1 cellular context compared by ENCODE assay signal in the genomic region with DNA sequence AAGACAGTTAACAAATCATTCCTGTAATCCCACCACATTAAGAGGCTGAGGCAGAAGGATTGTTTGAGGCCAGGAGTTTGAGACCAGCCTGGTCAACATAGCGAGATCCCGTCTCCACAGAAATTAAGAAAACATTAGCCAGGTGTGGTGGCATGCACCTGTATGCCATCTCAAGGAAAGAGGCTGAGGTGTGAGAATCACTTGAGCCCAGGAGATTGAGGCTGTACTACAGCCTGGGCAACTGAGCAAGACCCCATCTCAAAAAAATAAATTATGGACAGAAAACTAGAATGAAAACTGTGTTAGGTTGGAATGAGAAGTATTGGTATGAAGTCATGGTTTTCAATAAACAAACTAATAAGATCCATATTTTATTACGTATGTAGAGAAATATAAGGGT.
TF ChIP-seq lines count a peak whose summit lies in the region.

No MANE protein-coding gene starts in this region.

TF ChIP-seq in K562, 482 proteins besides CTCF, POLR2A, EP300 and RAD21:
- TF ChIP-seq LCOR (CRISPR knock-in tag; IDR thresholded peaks at IDR 0.05) (no peak), HDAC2 (IDR thresholded peaks at IDR 0.05) (no peak), ZBTB8A (IDR thresholded peaks at IDR 0.05; ENCODE audit: partially characterized antibody) (no peak), ZNF77 (CRISPR knock-in tag; IDR thresholded peaks at IDR 0.05) (no peak), ZNF324 (CRISPR knock-in tag; IDR thresholded peaks at IDR 0.05) (no peak), NBN (IDR thresholded peaks at IDR 0.05; ENCODE audit: low read depth) (no peak), BCOR (IDR thresholded peaks at IDR 0.05) (peak; percentile 44; the same call in 1 of the 2 replicates), TCF7L2 (IDR thresholded peaks at IDR 0.05; ENCODE audit: low read depth, low read length) (no peak), KLF10 (CRISPR knock-in tag; IDR thresholded peaks at IDR 0.05) (no peak), ZNF253 (CRISPR knock-in tag; conservative IDR thresholded peaks at IDR 0.05) (no peak), ZNF165 (CRISPR knock-in tag; IDR thresholded peaks at IDR 0.05; ENCODE audit: borderline replicate concordance) (no peak), DDX20 (tag; IDR thresholded peaks at IDR 0.05; ENCODE audit: low read depth) (no peak), RBM15 (IDR thresholded peaks at IDR 0.05; ENCODE audit: insufficient read depth, low read length) (no peak), RBM25 (IDR thresholded peaks at IDR 0.05; ENCODE audit: low read depth, low read length, severe bottlenecking) (peak; percentile 38), SNIP1 (IDR thresholded peaks at IDR 0.05; ENCODE audit: low read depth) (no peak), NFXL1 (CRISPR knock-in tag; IDR thresholded peaks at IDR 0.05) (no peak), RCOR1 (IDR thresholded peaks at IDR 0.05; ENCODE audit: borderline replicate concordance in 1 of 2, low read depth in 2 of 2, low read length in 2 of 2) (no peak), HNRNPH1 (optimal IDR thresholded peaks at IDR 0.05; ENCODE audit: low read depth, low read length) (no peak), ZNF121 (CRISPR knock-in tag; conservative IDR thresholded peaks at IDR 0.05) (peak; percentile 90), KDM1A (IDR thresholded peaks at IDR 0.05) (peak in 1 of 2 experiments; percentile 24; a peak in 2 of 4 replicates), EP400 (IDR thresholded peaks at IDR 0.05) (no peak), RUNX1 (IDR thresholded peaks at IDR 0.05; ENCODE audit: low read depth) (no peak), ZNF146 (CRISPR knock-in tag; IDR thresholded peaks at IDR 0.05; ENCODE audit: unreplicated experiment) (no peak), ZSCAN29 (IDR thresholded peaks at IDR 0.05) (no peak)
- TF ChIP-seq, protein P1, sequence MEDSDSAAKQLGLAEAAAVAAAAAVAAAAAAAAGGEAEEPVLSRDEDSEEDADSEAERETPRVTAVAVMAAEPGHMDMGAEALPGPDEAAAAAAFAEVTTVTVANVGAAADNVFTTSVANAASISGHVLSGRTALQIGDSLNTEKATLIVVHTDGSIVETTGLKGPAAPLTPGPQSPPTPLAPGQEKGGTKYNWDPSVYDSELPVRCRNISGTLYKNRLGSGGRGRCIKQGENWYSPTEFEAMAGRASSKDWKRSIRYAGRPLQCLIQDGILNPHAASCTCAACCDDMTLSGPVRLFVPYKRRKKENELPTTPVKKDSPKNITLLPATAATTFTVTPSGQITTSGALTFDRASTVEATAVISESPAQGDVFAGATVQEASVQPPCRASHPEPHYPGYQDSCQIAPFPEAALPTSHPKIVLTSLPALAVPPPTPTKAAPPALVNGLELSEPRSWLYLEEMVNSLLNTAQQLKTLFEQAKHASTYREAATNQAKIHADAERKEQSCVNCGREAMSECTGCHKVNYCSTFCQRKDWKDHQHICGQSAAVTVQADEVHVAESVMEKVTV (CRISPR knock-in tag; IDR thresholded peaks at IDR 0.05): no peak
- TF ChIP-seq, protein P2, sequence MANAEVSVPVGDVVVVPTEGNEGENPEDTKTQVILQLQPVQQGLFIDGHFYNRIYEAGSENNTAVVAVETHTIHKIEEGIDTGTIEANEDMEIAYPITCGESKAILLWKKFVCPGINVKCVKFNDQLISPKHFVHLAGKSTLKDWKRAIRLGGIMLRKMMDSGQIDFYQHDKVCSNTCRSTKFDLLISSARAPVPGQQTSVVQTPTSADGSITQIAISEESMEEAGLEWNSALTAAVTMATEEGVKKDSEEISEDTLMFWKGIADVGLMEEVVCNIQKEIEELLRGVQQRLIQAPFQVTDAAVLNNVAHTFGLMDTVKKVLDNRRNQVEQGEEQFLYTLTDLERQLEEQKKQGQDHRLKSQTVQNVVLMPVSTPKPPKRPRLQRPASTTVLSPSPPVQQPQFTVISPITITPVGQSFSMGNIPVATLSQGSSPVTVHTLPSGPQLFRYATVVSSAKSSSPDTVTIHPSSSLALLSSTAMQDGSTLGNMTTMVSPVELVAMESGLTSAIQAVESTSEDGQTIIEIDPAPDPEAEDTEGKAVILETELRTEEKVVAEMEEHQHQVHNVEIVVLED (CRISPR knock-in tag; IDR thresholded peaks at IDR 0.05): no peak
- TF ChIP-seq, protein P3, sequence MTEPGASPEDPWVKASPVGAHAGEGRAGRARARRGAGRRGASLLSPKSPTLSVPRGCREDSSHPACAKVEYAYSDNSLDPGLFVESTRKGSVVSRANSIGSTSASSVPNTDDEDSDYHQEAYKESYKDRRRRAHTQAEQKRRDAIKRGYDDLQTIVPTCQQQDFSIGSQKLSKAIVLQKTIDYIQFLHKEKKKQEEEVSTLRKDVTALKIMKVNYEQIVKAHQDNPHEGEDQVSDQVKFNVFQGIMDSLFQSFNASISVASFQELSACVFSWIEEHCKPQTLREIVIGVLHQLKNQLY (CRISPR knock-in tag; conservative IDR thresholded peaks at IDR 0.05): no peak
- TF ChIP-seq, protein P4, sequence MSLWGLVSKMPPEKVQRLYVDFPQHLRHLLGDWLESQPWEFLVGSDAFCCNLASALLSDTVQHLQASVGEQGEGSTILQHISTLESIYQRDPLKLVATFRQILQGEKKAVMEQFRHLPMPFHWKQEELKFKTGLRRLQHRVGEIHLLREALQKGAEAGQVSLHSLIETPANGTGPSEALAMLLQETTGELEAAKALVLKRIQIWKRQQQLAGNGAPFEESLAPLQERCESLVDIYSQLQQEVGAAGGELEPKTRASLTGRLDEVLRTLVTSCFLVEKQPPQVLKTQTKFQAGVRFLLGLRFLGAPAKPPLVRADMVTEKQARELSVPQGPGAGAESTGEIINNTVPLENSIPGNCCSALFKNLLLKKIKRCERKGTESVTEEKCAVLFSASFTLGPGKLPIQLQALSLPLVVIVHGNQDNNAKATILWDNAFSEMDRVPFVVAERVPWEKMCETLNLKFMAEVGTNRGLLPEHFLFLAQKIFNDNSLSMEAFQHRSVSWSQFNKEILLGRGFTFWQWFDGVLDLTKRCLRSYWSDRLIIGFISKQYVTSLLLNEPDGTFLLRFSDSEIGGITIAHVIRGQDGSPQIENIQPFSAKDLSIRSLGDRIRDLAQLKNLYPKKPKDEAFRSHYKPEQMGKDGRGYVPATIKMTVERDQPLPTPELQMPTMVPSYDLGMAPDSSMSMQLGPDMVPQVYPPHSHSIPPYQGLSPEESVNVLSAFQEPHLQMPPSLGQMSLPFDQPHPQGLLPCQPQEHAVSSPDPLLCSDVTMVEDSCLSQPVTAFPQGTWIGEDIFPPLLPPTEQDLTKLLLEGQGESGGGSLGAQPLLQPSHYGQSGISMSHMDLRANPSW (CRISPR knock-in tag; IDR thresholded peaks at IDR 0.05): no peak
- TF ChIP-seq, protein P5, sequence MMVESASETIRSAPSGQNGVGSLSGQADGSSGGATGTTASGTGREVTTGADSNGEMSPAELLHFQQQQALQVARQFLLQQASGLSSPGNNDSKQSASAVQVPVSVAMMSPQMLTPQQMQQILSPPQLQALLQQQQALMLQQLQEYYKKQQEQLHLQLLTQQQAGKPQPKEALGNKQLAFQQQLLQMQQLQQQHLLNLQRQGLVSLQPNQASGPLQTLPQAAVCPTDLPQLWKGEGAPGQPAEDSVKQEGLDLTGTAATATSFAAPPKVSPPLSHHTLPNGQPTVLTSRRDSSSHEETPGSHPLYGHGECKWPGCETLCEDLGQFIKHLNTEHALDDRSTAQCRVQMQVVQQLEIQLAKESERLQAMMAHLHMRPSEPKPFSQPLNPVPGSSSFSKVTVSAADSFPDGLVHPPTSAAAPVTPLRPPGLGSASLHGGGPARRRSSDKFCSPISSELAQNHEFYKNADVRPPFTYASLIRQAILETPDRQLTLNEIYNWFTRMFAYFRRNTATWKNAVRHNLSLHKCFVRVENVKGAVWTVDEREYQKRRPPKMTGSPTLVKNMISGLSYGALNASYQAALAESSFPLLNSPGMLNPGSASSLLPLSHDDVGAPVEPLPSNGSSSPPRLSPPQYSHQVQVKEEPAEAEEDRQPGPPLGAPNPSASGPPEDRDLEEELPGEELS (CRISPR knock-in tag; IDR thresholded peaks at IDR 0.05; ENCODE audit: borderline replicate concordance): no peak
TF ChIP-seq in K562: peak in this region for 4.
